16 cellular contexts compared by ENCODE assay signal in the genomic region with DNA sequence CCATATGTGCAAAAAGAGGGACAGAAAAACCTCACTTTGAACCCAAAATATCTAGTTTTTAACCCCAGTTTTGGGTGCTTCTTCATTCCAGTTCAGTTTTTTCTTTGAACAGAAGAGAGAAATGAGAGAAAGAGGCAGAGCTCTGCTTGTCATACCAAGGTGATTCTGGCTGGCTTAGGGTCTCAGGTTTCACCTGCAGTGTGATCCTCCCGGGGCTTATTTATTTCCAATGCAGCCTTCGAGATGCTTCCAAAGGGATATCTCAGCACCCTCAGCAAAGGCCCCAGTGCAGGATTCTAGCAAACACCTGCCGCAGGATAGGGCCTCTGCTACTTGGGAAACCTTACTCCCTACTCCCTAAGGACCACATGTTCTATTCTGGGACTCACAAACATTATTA.
"Had no signal": no experiment of that assay in that cellular context is flagged by ENCODE, and none has a peak within 500 bp of the region (broad histone marks: within the 10 kb centered on the region; RNA-seq: fewer than 3 reads in every experiment).

No MANE protein-coding gene starts in this region.

- H3K36me3 ChIP-seq: brain microvascular endothelial cell, tibial nerve had no signal

- H3K36me3 Mint-ChIP-seq: activated naive CD8-positive, alpha-beta T cell; stimulated activated naive B cell treated with anti-CD40 and anti-IgM and Interleukin-4, amounts not matched to agents 10 μg/mL and 1 μg/mL and 100 μg/mL, for 72 hours had no signal

- H3K27ac Mint-ChIP-seq: activated naive CD8-positive, alpha-beta T cell; stimulated activated naive B cell treated with anti-CD40 and anti-IgM and Interleukin-4, amounts not matched to agents 10 μg/mL and 1 μg/mL and 100 μg/mL, for 72 hours had no signal

- H3K4me3 ChIP-seq: tibial nerve had no signal

- FAIRE-seq: islet of Langerhans had no signal

- H3K27ac ChIP-seq: brain microvascular endothelial cell, tibial nerve had no signal

- ATAC-seq: activated CD4-positive, CD25-positive, alpha-beta regulatory T cell treated with anti-CD3 and anti-CD28 coated beads, Interleukin-2, amount 50 U/mL, for 24 hours; left ventricle myocardium superior; stimulated activated naive B cell treated with anti-CD40 and anti-IgM and Interleukin-4, amounts not matched to agents 10 μg/mL and 1 μg/mL and 100 μg/mL, for 72 hours had no signal

- H3K4me3 Mint-ChIP-seq: activated naive CD8-positive, alpha-beta T cell; stimulated activated naive B cell treated with anti-CD40 and anti-IgM and Interleukin-4, amounts not matched to agents 10 μg/mL and 1 μg/mL and 100 μg/mL, for 72 hours had no signal

- DNase-seq: activated CD4-positive, alpha-beta T cell treated with anti-CD3 and anti-CD28 coated beads, Interleukin-2, amount 50 U/mL, for 4 hours; activated gamma-delta T cell; activated T-cell treated with anti-CD3 and anti-CD28 coated beads, Interleukin-2, amount 50 U/mL, for 48 hours; amygdala; brain microvascular endothelial cell; cerebellar nuclear complex; dermis blood vessel endothelial cell; left ventricle myocardium superior; mesendoderm; posterior cingulate gyrus; stimulated activated CD4-positive, alpha-beta T cell treated with anti-CD3 and anti-CD28 coated beads, Interleukin-2, amount 100 ng/mL, for 24 hours; stimulated activated naive B cell treated with anti-CD40 and anti-IgM and Interleukin-4, amounts not matched to agents 10 μg/mL and 1 μg/mL and 100 μg/mL, for 72 hours had no signal
